8 cellular contexts compared by ENCODE assay signal in genomic region chr12:13099066-13099909, GRCh38. TPM values are rescaled to one million over a fixed set of nuclear protein-coding genes. Genes with fewer than 3 reads are reported as not detected.
DNase-seq lines count a peak whose midpoint lies in the region; ATAC-seq, FAIRE-seq and TF ChIP-seq lines count a peak whose summit lies in the region.

No MANE protein-coding gene starts in this region.

- no peak overlapping the region for H3K4me2 ChIP-seq in neural progenitor cell

- H3K9me3 Mint-ChIP-seq in CD4-positive, alpha-beta T cell = no peaks in the 10 kb centered on the region
- H3K9me3 Mint-ChIP-seq in neural progenitor cell = no peaks in the 10 kb centered on the region

- no peak for DNase-seq in CD4-positive, alpha-beta T cell
- DNase-seq in NAMALWA (ENCODE audit: low spot score) = peak; percentile 59
- DNase-seq in bronchial epithelial cell (ENCODE audit: low read depth) = peak; percentile 46
- DNase-seq in neural progenitor cell (ENCODE audit: low spot score) = no peak
- DNase-seq in cerebellar nuclear complex (lab: John Stamatoyannopoulos, UW) = no peak
- no peak for DNase-seq in GM10248 (ENCODE audit: extremely low spot score)
- no peak for DNase-seq in NCI-H2107 treated with DMSO at 0.1 percent for 48 hours (lab: John Stamatoyannopoulos, UW; ENCODE audit: unreplicated experiment)

- H3K4me3 ChIP-seq in bronchial epithelial cell (ENCODE audit: low read depth, low read length) = no peak overlapping the region
- H3K4me3 ChIP-seq in neural progenitor cell = no peak overlapping the region

- H3K9me3 ChIP-seq in CD4-positive, alpha-beta T cell (ENCODE audit: control insufficient read depth, low read length) = no peaks in the 10 kb centered on the region
- H3K9me3 ChIP-seq in neural progenitor cell (ENCODE audit: low read depth) = no peaks in the 10 kb centered on the region

- no peak for ATAC-seq in CD4-positive, alpha-beta T cell (ENCODE audit: poor library complexity)
- ATAC-seq in HG02588 (IDR thresholded peaks at IDR 0.05; ENCODE audit: unreplicated experiment) = no peak

- H3K79me2 ChIP-seq in neural progenitor cell (ENCODE audit: low read depth) = no peaks in the 10 kb centered on the region

- no peaks in the 10 kb centered on the region for H3K27me3 Mint-ChIP-seq in CD4-positive, alpha-beta T cell
- peaks cover 4% of the 10 kb centered on the region for H3K27me3 Mint-ChIP-seq in neural progenitor cell (ENCODE audit: insufficient read depth, low read depth)

- POLR2A ChIA-PET in CD4-positive, alpha-beta T cell (lab: Charles Lee) = interaction anchor here (1.5 to 2.9 kb wide), 2 partner anchors 112 to 113 kb away, joined by 4 to 9 read pairs; no protein-coding TSS in a partner anchor
- POLR2A ChIA-PET in GM10248 (lab: Yijun Ruan, JAX) = no interaction called here

- no peak for TF ChIP-seq CTCF in CD4-positive, alpha-beta T cell (IDR thresholded peaks at IDR 0.05)
- TF ChIP-seq CTCF in bronchial epithelial cell (IDR thresholded peaks at IDR 0.05; ENCODE audit: insufficient read depth, low read length, severe bottlenecking) = no peak
- no peak for TF ChIP-seq CTCF in neural progenitor cell (IDR thresholded peaks at IDR 0.05)
- TF ChIP-seq CTCF in GM10248 (IDR thresholded peaks at IDR 0.05; ENCODE audit: control extremely low read depth, extremely low read depth, low read depth, missing control alignments) = no peak

- H3K36me3 ChIP-seq in bronchial epithelial cell (ENCODE audit: control insufficient read depth, insufficient read depth, low read length) = no peaks in the 10 kb centered on the region
- H3K36me3 ChIP-seq in neural progenitor cell = no peaks in the 10 kb centered on the region

- peaks cover 19% of the 10 kb centered on the region for H3F3A ChIP-seq in neural progenitor cell (ENCODE audit: low read depth)

- H3K4me1 ChIP-seq in neural progenitor cell = peaks cover 24% of the 10 kb centered on the region

- H3K27ac ChIP-seq in CD4-positive, alpha-beta T cell (ENCODE audit: low read depth, low read length) = no peak overlapping the region
- no peak overlapping the region for H3K27ac ChIP-seq in neural progenitor cell

- H3K4me3 Mint-ChIP-seq in CD4-positive, alpha-beta T cell = no peak overlapping the region
- no peak overlapping the region for H3K4me3 Mint-ChIP-seq in neural progenitor cell

- intact Hi-C loops in CD4-positive, alpha-beta T cell (cut with DNase I, micrococcal nuclease) = loop anchor here (2.0 to 10.0 kb wide), 4 partner anchors 182 to 1066 kb away; partner anchors contain the start of genes APOLD1 (in 1 of the 2) and DDX47 (in 1 of the 2)

- peak overlapping the region; percentile 94 for H3K27ac Mint-ChIP-seq in CD4-positive, alpha-beta T cell
- peak overlapping the region; percentile 0 for H3K27ac Mint-ChIP-seq in neural progenitor cell

- no peaks in the 10 kb centered on the region for H3K36me3 Mint-ChIP-seq in CD4-positive, alpha-beta T cell (ENCODE audit: low read depth)
- no peaks in the 10 kb centered on the region for H3K36me3 Mint-ChIP-seq in neural progenitor cell

- no peaks in the 10 kb centered on the region for H3K27me3 ChIP-seq in CD4-positive, alpha-beta T cell (ENCODE audit: control insufficient read depth, insufficient read depth, low read length)
- H3K27me3 ChIP-seq in bronchial epithelial cell (ENCODE audit: control insufficient read depth, insufficient read depth, low read length) (no peaks in the 10 kb centered on the region), neural progenitor cell (no peaks in the 10 kb centered on the region)

- CTCF ChIA-PET in CD4-positive, alpha-beta T cell (lab: Charles Lee) = interaction anchor here (6.9 kb wide), 1 partner anchor 112 kb away, joined by 50 read pairs; no protein-coding TSS in a partner anchor
- CTCF ChIA-PET in GM10248 (lab: Yijun Ruan, JAX) = interaction anchor here (0.6 to 2.3 kb wide), 6 partner anchors 10 to 183 kb away, joined by 3 to 9 read pairs (median 4); no protein-coding TSS in a partner anchor

- H2AFZ ChIP-seq in neural progenitor cell (replicated peaks) = no peak overlapping the region

- peaks cover 53% of the 10 kb centered on the region for H3K4me1 Mint-ChIP-seq in CD4-positive, alpha-beta T cell (ENCODE audit: low read depth)
- peaks cover 55% of the 10 kb centered on the region for H3K4me1 Mint-ChIP-seq in neural progenitor cell

- no peaks in the 10 kb centered on the region for H4K20me1 ChIP-seq in neural progenitor cell (ENCODE audit: low read depth)

- no peak for FAIRE-seq in bronchial epithelial cell (lab: Jason Lieb, UNC)

- no peak overlapping the region for H3K9ac ChIP-seq in neural progenitor cell

RNA-seq across cellular contexts. Expression of gene GSG1, which starts 4.2 kb away (rescaled TPM):
- total RNA-seq in CD4-positive, alpha-beta T cell = not detected
- total RNA-seq in bronchial epithelial cell (not detected in 2 replicates), neural progenitor cell (ENCODE audit: low replicate concordance) (not detected in 2 replicates)

RNA-seq across cellular contexts. Expression of gene FAM234B, which starts 55.1 kb away (rescaled TPM):
- 1 to 10 TPM; 3.0 to 3.2 TPM for total RNA-seq in CD4-positive, alpha-beta T cell
- 2.4 and 3.7 TPM in 2 replicates for total RNA-seq in bronchial epithelial cell
- 20.8 and 23.1 TPM in 2 replicates for total RNA-seq in neural progenitor cell (ENCODE audit: low replicate concordance)

Comparison
In these comparisons a context has a peak if more than half of its experiments do, and no peak if none do; other contexts are left out.
1. DNase-seq: peak in NAMALWA (single experiment) and bronchial epithelial cell (single experiment); none in CD4-positive, alpha-beta T cell (0 of 10), neural progenitor cell (single experiment), cerebellar nuclear complex (0 of 2), GM10248 (single experiment) and NCI-H2107 treated with DMSO at 0.1 percent for 48 hours (single experiment).